ENCODE assay signal across 11 cellular contexts in genomic region chr20:25538838-25539665, GRCh38. TPM values are rescaled to one million over a fixed set of nuclear protein-coding genes. Genes with fewer than 3 reads are reported as not detected.
DNase-seq lines count a peak whose midpoint lies in the region; ATAC-seq and TF ChIP-seq lines count a peak whose summit lies in the region.
"Had no signal": no experiment of that assay in that cellular context is flagged by ENCODE, and none has a peak within 500 bp of the region (broad histone marks: within the 10 kb centered on the region; RNA-seq: fewer than 3 reads in every experiment).

No MANE protein-coding gene starts in this region.

- H3K27ac ChIP-seq in lower lobe of right lung = peak overlapping the region; percentile 13
- peak overlapping the region; percentile 44 for H3K27ac ChIP-seq in vagina

- H3K27ac Mint-ChIP-seq in endothelial cell (ENCODE audit: unreplicated experiment) = no peak overlapping the region

- TF ChIP-seq POLR2A in vagina (IDR thresholded peaks at IDR 0.05) = no peak

- H3K9me3 ChIP-seq in lower lobe of right lung (no peaks in the 10 kb centered on the region), vagina (no peaks in the 10 kb centered on the region)
- H3K9me3 ChIP-seq: A549 had no signal

- H3K4me1 Mint-ChIP-seq in endothelial cell (ENCODE audit: unreplicated experiment) = peaks cover 44% of the 10 kb centered on the region

- peak overlapping the region; percentile 39 for H3K4me3 ChIP-seq in lower lobe of right lung
- peak overlapping the region; percentile 27 to 32 for H3K4me3 ChIP-seq in vagina
- H3K4me3 ChIP-seq: A549 had no signal

- intact Hi-C loops in lower lobe of right lung (cut with DNase I) (no loop called here), vagina (cut with DNase I) (no loop called here)

- ATAC-seq in lower lobe of right lung (peak; percentile 39 to 47), HG03378 (IDR thresholded peaks at IDR 0.05; ENCODE audit: unreplicated experiment) (no peak)

- H3K9me3 Mint-ChIP-seq in endothelial cell (ENCODE audit: unreplicated experiment) = no peaks in the 10 kb centered on the region

- H3K27me3 Mint-ChIP-seq in endothelial cell (ENCODE audit: unreplicated experiment) = peaks cover 10% of the 10 kb centered on the region

- H3K4me1 ChIP-seq in lower lobe of right lung (peaks cover 24% of the 10 kb centered on the region), vagina (peaks cover 12% of the 10 kb centered on the region)

- peaks cover 5% of the 10 kb centered on the region for H3K36me3 Mint-ChIP-seq in endothelial cell (ENCODE audit: low read depth, unreplicated experiment)

- TF ChIP-seq CTCF in lower lobe of right lung (IDR thresholded peaks at IDR 0.05) (no peak), vagina (IDR thresholded peaks at IDR 0.05) (no peak), endothelial cell (IDR thresholded peaks at IDR 0.05; ENCODE audit: unreplicated experiment) (no peak)

- H3K27me3 ChIP-seq in lower lobe of right lung (ENCODE audit: low read depth) (no peaks in the 10 kb centered on the region), vagina (no peaks in the 10 kb centered on the region)

- H3K4me3 Mint-ChIP-seq in endothelial cell (ENCODE audit: unreplicated experiment) = no peak overlapping the region

- H3K36me3 ChIP-seq in lower lobe of right lung = no peaks in the 10 kb centered on the region
- no peaks in the 10 kb centered on the region for H3K36me3 ChIP-seq in vagina

- peak; percentile 12 for DNase-seq in NCI-H748 (lab: John Stamatoyannopoulos, UW; ENCODE audit: unreplicated experiment)
- no peak for DNase-seq in NCI-H748 treated with DMSO at 0.1 percent for 48 hours (lab: John Stamatoyannopoulos, UW)
- DNase-seq in cerebellum (ENCODE audit: low spot score) = peak; percentile 31
- no peak for DNase-seq in lower lobe of right lung
- no peak for DNase-seq in vagina (ENCODE audit: extremely low spot score in 2 of 2)
- no peak for DNase-seq in endothelial cell (ENCODE audit: low spot score)
- no peak for DNase-seq in T-helper 2 cell
- DNase-seq: activated CD4-positive, CD25-positive, alpha-beta regulatory T cell; NCI-H1694 had no signal

RNA-seq across cellular contexts. Expression of gene NINL, which starts 46.3 kb away (rescaled TPM):
- total RNA-seq in cerebellum = 26.9 TPM
- total RNA-seq in lower lobe of right lung = 10.7 TPM
- total RNA-seq in vagina = 11.5 TPM
- total RNA-seq in endothelial cell (ENCODE audit: unreplicated experiment) = 95.5 TPM

Comparison
In these comparisons a context has a peak if more than half of its experiments do, and no peak if none do; other contexts are left out.
1. DNase-seq: peak in NCI-H748 (single experiment) and cerebellum (single experiment); none in NCI-H748 treated with DMSO at 0.1 percent for 48 hours (single experiment), lower lobe of right lung (single experiment), vagina (0 of 2), endothelial cell (single experiment) and T-helper 2 cell (0 of 5).